Comparison of ENCODE assay signal across 18 cellular contexts in genomic region chr7:46745700-46746090, GRCh38.
DNase-seq lines count a peak whose midpoint lies in the region; TF ChIP-seq lines count a peak whose summit lies in the region.
"Had no signal": no experiment of that assay in that cellular context is flagged by ENCODE, and none has a peak within 500 bp of the region (broad histone marks: within the 10 kb centered on the region; RNA-seq: fewer than 3 reads in every experiment).

No MANE protein-coding gene starts in this region.

- H3K4me1 Mint-ChIP-seq in mesothelial cell of epicardium, result peaks cover 70% of the 10 kb centered on the region

- POLR2A ChIA-PET in BJ (lab: Charles Lee), result no interaction called here

- H3K27me3 ChIP-seq in BJ (ENCODE audit: control insufficient read depth, insufficient read depth, low read length), result no peaks in the 10 kb centered on the region
- H3K27me3 ChIP-seq: ascending aorta had no signal

- H3K4me3 Mint-ChIP-seq in mesothelial cell of epicardium, result no peak overlapping the region
- H3K4me3 Mint-ChIP-seq: activated CD8-positive, alpha-beta T cell treated with anti-CD3 and anti-CD28 coated beads for 36 hours; CD8-positive, alpha-beta T cell; effector memory CD8-positive, alpha-beta T cell; immature natural killer cell had no signal

- TF ChIP-seq CTCF in BJ (IDR thresholded peaks at IDR 0.05; ENCODE audit: insufficient read depth, low read depth, low read length) (peak; percentile 40), cardiac fibroblast (IDR thresholded peaks at IDR 0.05; ENCODE audit: low read depth, low read length) (no peak), mesothelial cell of epicardium (IDR thresholded peaks at IDR 0.05; ENCODE audit: unreplicated experiment) (no peak)

- H3K27me3 Mint-ChIP-seq in mesothelial cell of epicardium (ENCODE audit: low read depth), result no peaks in the 10 kb centered on the region
- H3K27me3 Mint-ChIP-seq: activated CD8-positive, alpha-beta T cell treated with anti-CD3 and anti-CD28 coated beads for 36 hours; effector memory CD8-positive, alpha-beta T cell had no signal

- H3K27ac Mint-ChIP-seq in mesothelial cell of epicardium, result peak overlapping the region; percentile 53
- H3K27ac Mint-ChIP-seq: activated CD8-positive, alpha-beta T cell treated with anti-CD3 and anti-CD28 coated beads for 36 hours; CD8-positive, alpha-beta T cell; effector memory CD8-positive, alpha-beta T cell; immature natural killer cell had no signal

- no peaks in the 10 kb centered on the region for H3K36me3 ChIP-seq in BJ (ENCODE audit: control insufficient read depth, insufficient read depth, low read length)
- H3K36me3 ChIP-seq: ascending aorta had no signal

- CTCF ChIA-PET in BJ (lab: Yijun Ruan, JAX), result interaction anchor here (0.5 to 1.6 kb wide), 4 partner anchors 31 to 616 kb away, joined by 3 read pairs; no protein-coding TSS in a partner anchor

- H3K36me3 Mint-ChIP-seq in mesothelial cell of epicardium, result peaks cover 2% of the 10 kb centered on the region
- H3K36me3 Mint-ChIP-seq: CD8-positive, alpha-beta T cell; immature natural killer cell had no signal

- DNase-seq in BJ (ENCODE audit: low read depth) (no peak), LHCN-M2 (ENCODE audit: low read depth) (peak; percentile 30), cardiac fibroblast (ENCODE audit: low read depth in 2 of 2) (peak; percentile 11 to 41), mesothelial cell of epicardium (ENCODE audit: low spot score in 2 of 2, unreplicated experiment in 2 of 2) (no peak), NCI-H146 (lab: John Stamatoyannopoulos, UW) (no peak), SHP77 (lab: John Stamatoyannopoulos, UW) (no peak)
- DNase-seq in activated naive CD4-positive, alpha-beta T cell treated with anti-CD3 and anti-CD28 coated beads, Interleukin-2, amount 50 U/mL, for 16 hours, result no peak
- DNase-seq: activated CD8-positive, alpha-beta T cell treated with anti-CD3 and anti-CD28 coated beads for 36 hours; CD8-positive, alpha-beta T cell; effector memory CD8-positive, alpha-beta T cell; immature natural killer cell; NCI-H1417; NCI-H345; nucleus accumbens; stimulated activated naive CD4-positive, alpha-beta T cell; SW 1271 had no signal

- H3K9me3 Mint-ChIP-seq in mesothelial cell of epicardium, result no peaks in the 10 kb centered on the region

- H3K4me3 ChIP-seq in BJ (ENCODE audit: low read depth, low read length) (no peak overlapping the region), cardiac fibroblast (replicated peaks in 1 of 2; ENCODE audit: low read depth in 2 of 2, low read length in 2 of 2) (no peak overlapping the region)
- H3K4me3 ChIP-seq: ascending aorta, mucosa of descending colon had no signal

Comparison
In these comparisons a context has a peak if more than half of its experiments do, and no peak if none do; other contexts are left out.
1. DNase-seq: peak in LHCN-M2 (single experiment) and cardiac fibroblast (2 of 2); none in BJ (single experiment), mesothelial cell of epicardium (0 of 2), NCI-H146 (single experiment), activated naive CD4-positive, alpha-beta T cell treated with anti-CD3 and anti-CD28 coated beads, Interleukin-2, amount 50 U/mL, for 16 hours (single experiment) and SHP77 (0 of 2).